26 cellular contexts compared by ENCODE assay signal in the genomic region with DNA sequence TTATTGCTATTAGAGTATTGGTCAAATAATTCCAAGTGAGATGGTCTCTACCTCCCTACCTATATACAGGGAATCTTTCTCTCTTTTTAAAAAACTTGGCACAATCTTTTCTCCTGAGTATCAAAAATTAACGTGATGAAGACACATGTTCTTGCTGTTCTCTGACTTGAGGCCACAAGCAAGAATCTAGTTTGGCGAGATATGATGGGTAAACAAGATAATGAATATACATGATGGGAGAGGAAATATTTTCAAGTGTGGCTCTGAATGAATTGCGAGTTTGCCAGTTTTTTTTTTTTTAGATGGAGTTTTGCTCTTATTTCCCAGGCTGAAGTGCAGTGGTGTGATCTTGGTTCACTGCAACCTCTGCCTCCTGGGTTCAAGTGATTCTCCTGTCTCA.
"Had no signal": no experiment of that assay in that cellular context is flagged by ENCODE, and none has a peak within 500 bp of the region (broad histone marks: within the 10 kb centered on the region; RNA-seq: fewer than 3 reads in every experiment).

No MANE protein-coding gene starts in this region.

- H3K27ac Mint-ChIP-seq: mesothelial cell of epicardium; naive B cell; nephron progenitor cell; neural progenitor cell; stimulated activated memory B cell treated with anti-CD40 and anti-IgM and Interleukin-4, amounts not matched to agents 10 μg/mL and 1 μg/mL and 100 μg/mL, for 72 hours; stimulated activated naive CD8-positive, alpha-beta T cell treated with anti-CD3 and anti-CD28 coated beads, Interleukin-15, amount 100 ng/mL, for 72 hours had no signal

- H3K4me3 ChIP-seq: left ventricle myocardium inferior, lung, neural progenitor cell, right atrium auricular region, right lobe of liver, smooth muscle cell, tibial nerve, upper lobe of left lung, vagina had no signal

- H3K27me3 ChIP-seq: neural progenitor cell, neutrophil, right atrium auricular region, right lobe of liver, upper lobe of left lung, vagina had no signal

- H3K9me3 ChIP-seq: left ventricle myocardium inferior, neutrophil, right atrium auricular region, right lobe of liver, tibial nerve, upper lobe of left lung, vagina had no signal

- DNase-seq: islet precursor cell; left ventricle myocardium inferior; mesendoderm; naive B cell; natural killer cell; nephron progenitor cell; occipital lobe; right lobe of liver; stimulated activated CD4-positive, alpha-beta T cell treated with anti-CD3 and anti-CD28 coated beads, Interleukin-1b, Interleukin-23, amount 100 ng/mL, for 48 hours; stimulated activated CD4-positive, alpha-beta T cell treated with anti-CD3 and anti-CD28 coated beads, Interleukin-2, amount 100 ng/mL, for 48 hours; stimulated activated CD4-positive, alpha-beta T cell treated with anti-CD3 and anti-CD28 coated beads, Interleukin-4, amount 100 ng/mL, for 4 hours; stimulated activated CD8-positive, alpha-beta memory T cell treated with anti-CD3 and anti-CD28 coated beads, Interleukin-4, amount 100 ng/mL, for 48 hours; stimulated activated naive CD4-positive, alpha-beta T cell treated with Interleukin-2 at 50 U/mL for 16 hours; stimulated activated naive CD8-positive, alpha-beta T cell treated with anti-CD3 and anti-CD28 coated beads, Interleukin-15, amount 100 ng/mL, for 72 hours; substantia nigra had no signal

- H3K36me3 ChIP-seq: neural progenitor cell, neutrophil had no signal

- H3K4me1 Mint-ChIP-seq: neural progenitor cell had no signal

- H2AFZ ChIP-seq: neural progenitor cell, parathyroid adenoma had no signal

- H3K9me3 Mint-ChIP-seq: mesothelial cell of epicardium; natural killer cell; nephron progenitor cell; neural progenitor cell; stimulated activated memory B cell treated with anti-CD40 and anti-IgM and Interleukin-4, amounts not matched to agents 10 μg/mL and 1 μg/mL and 100 μg/mL, for 72 hours; stimulated activated naive CD8-positive, alpha-beta T cell treated with anti-CD3 and anti-CD28 coated beads, Interleukin-15, amount 100 ng/mL, for 72 hours had no signal

- H3K27me3 Mint-ChIP-seq: naive B cell; stimulated activated memory B cell treated with anti-CD40 and anti-IgM and Interleukin-4, amounts not matched to agents 10 μg/mL and 1 μg/mL and 100 μg/mL, for 72 hours; stimulated activated naive CD8-positive, alpha-beta T cell treated with anti-CD3 and anti-CD28 coated beads, Interleukin-15, amount 100 ng/mL, for 72 hours had no signal

- H3K4me1 ChIP-seq: neural progenitor cell, parathyroid adenoma had no signal

- H3K4me3 Mint-ChIP-seq: mesothelial cell of epicardium; naive B cell; natural killer cell; nephron progenitor cell; neural progenitor cell; stimulated activated memory B cell treated with anti-CD40 and anti-IgM and Interleukin-4, amounts not matched to agents 10 μg/mL and 1 μg/mL and 100 μg/mL, for 72 hours; stimulated activated naive CD8-positive, alpha-beta T cell treated with anti-CD3 and anti-CD28 coated beads, Interleukin-15, amount 100 ng/mL, for 72 hours had no signal

- H3K27ac ChIP-seq: left ventricle myocardium inferior, neural progenitor cell, neutrophil, parathyroid adenoma, right atrium auricular region, right lobe of liver, tibial nerve, upper lobe of left lung, vagina had no signal

- ATAC-seq: natural killer cell; right lobe of liver; stimulated activated memory B cell treated with anti-CD40 and anti-IgM and Interleukin-4, amounts not matched to agents 10 μg/mL and 1 μg/mL and 100 μg/mL, for 72 hours; stimulated activated naive CD8-positive, alpha-beta T cell treated with anti-CD3 and anti-CD28 coated beads, Interleukin-15, amount 100 ng/mL, for 72 hours had no signal

- H3K9ac ChIP-seq: neural progenitor cell, parathyroid adenoma had no signal

- H3K4me2 ChIP-seq: neural progenitor cell, smooth muscle cell had no signal
